2 cellular contexts compared by ENCODE assay signal in genomic region chr16:10762336-10762995, GRCh38.
TF ChIP-seq lines count a peak whose summit lies in the region.

No MANE protein-coding gene starts in this region.

TF ChIP-seq in HepG2, 621 proteins besides CTCF, POLR2A, EP300 and RAD21:
- TF ChIP-seq PTBP1 (IDR thresholded peaks at IDR 0.05; ENCODE audit: low read depth, low read length, poor library complexity, severe bottlenecking) (no peak), RBFOX2 (IDR thresholded peaks at IDR 0.05; ENCODE audit: low read depth, low read length) (peak; percentile 48; the same call in 1 of the 2 replicates), NCOA5 (CRISPR knock-in tag; IDR thresholded peaks at IDR 0.05) (no peak), MTA1 (CRISPR knock-in tag; IDR thresholded peaks at IDR 0.05; ENCODE audit: borderline replicate concordance) (0 out of 2 replicates have a peak, but pooled peaks have one; percentile 36)

TF ChIP-seq in K562, 482 proteins besides CTCF, POLR2A, EP300 and RAD21:
- no peak for TF ChIP-seq ZFX (CRISPR knock-in tag; IDR thresholded peaks at IDR 0.05)
- TF ChIP-seq, protein P1, sequence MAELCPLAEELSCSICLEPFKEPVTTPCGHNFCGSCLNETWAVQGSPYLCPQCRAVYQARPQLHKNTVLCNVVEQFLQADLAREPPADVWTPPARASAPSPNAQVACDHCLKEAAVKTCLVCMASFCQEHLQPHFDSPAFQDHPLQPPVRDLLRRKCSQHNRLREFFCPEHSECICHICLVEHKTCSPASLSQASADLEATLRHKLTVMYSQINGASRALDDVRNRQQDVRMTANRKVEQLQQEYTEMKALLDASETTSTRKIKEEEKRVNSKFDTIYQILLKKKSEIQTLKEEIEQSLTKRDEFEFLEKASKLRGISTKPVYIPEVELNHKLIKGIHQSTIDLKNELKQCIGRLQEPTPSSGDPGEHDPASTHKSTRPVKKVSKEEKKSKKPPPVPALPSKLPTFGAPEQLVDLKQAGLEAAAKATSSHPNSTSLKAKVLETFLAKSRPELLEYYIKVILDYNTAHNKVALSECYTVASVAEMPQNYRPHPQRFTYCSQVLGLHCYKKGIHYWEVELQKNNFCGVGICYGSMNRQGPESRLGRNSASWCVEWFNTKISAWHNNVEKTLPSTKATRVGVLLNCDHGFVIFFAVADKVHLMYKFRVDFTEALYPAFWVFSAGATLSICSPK (IDR thresholded peaks at IDR 0.05; ENCODE audit: borderline replicate concordance) = no peak
- no peak for TF ChIP-seq NUFIP1 (IDR thresholded peaks at IDR 0.05; ENCODE audit: partially characterized antibody)
- no peak for TF ChIP-seq SMARCA5 (IDR thresholded peaks at IDR 0.05)
- TF ChIP-seq PHF20 (IDR thresholded peaks at IDR 0.05; ENCODE audit: partially characterized antibody) = no peak
- no peak for TF ChIP-seq ETV6 (IDR thresholded peaks at IDR 0.05; ENCODE audit: borderline replicate concordance in 1 of 2, low read depth in 2 of 2, low read length in 1 of 2)
- no peak for TF ChIP-seq ETV6 (CRISPR knock-in tag; IDR thresholded peaks at IDR 0.05; ENCODE audit: borderline replicate concordance)
- no peak for TF ChIP-seq RBM15 (IDR thresholded peaks at IDR 0.05; ENCODE audit: insufficient read depth, low read length)
- TF ChIP-seq RBFOX2 (IDR thresholded peaks at IDR 0.05; ENCODE audit: low read depth, low read length) = 0 out of 2 replicates have a peak, but pooled peaks have one; percentile 21
